In the genomic region with DNA sequence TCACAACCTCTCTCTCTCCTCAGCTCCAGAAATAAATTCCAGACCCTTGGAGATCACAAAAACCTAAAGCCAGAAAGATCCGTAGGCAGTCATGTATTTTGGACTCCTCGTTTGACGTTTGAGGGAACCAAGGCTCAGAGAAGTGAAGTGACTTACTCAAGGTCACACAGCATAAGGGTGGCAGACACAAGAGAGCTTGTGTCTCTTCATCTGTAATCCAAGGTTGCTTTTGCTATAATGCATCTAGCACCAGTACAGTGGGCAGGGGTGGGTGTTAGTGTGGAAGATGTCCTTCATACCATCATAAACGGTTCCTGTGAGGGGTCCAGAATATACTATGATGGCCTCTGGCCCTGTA, we compare ENCODE assay signal across 15 cellular contexts.
A peak's percentile ranks its signal among the peaks of the same experiment; 100 is the strongest.
DNase-seq lines count a peak whose midpoint lies in the region; ATAC-seq, FAIRE-seq and TF ChIP-seq lines count a peak whose summit lies in the region.
"Had no signal": no experiment of that assay in that cellular context is flagged by ENCODE, and none has a peak within 500 bp of the region (broad histone marks: within the 10 kb centered on the region; RNA-seq: fewer than 3 reads in every experiment).

No MANE protein-coding gene starts in this region.

- no peaks in the 10 kb centered on the region for H3K79me2 ChIP-seq in OCI-LY3 (ENCODE audit: low read length)
- H3K79me2 ChIP-seq: parathyroid adenoma had no signal

- no peaks in the 10 kb centered on the region for H3K9me3 ChIP-seq in A549
- 0 out of 2 replicates have a peak, but pooled peaks cover 2% of the 10 kb centered on the region for H3K9me3 ChIP-seq in OCI-LY3 (ENCODE audit: insufficient read depth, low read length)
- no peaks in the 10 kb centered on the region for H3K9me3 ChIP-seq in colonic mucosa
- H3K9me3 ChIP-seq in psoas muscle, result no peaks in the 10 kb centered on the region

- CTCF ChIA-PET in A549 (lab: Yijun Ruan, JAX), result interaction anchor here (0.6 to 2.1 kb wide), 6 partner anchors 19 to 720 kb away, joined by 3 to 11 read pairs (median 3); no protein-coding TSS in a partner anchor

- POLR2A ChIA-PET in A549 (lab: Yijun Ruan, JAX), result interaction anchor here (0.7 to 1.4 kb wide), 2 partner anchors 370 to 372 kb away, joined by 5 to 6 read pairs; no protein-coding TSS in a partner anchor

- no peaks in the 10 kb centered on the region for H4K20me1 ChIP-seq in OCI-LY3 (ENCODE audit: insufficient read depth, low read length)

- no peak for TF ChIP-seq EP300 in A549 (IDR thresholded peaks at IDR 0.05)

- H3K4me2 ChIP-seq in A549 (no peak overlapping the region), OCI-LY3 (ENCODE audit: low read length) (no peak overlapping the region)

- DNase-seq in A549 (ENCODE audit: low read depth in 1 of 2, low spot score in 1 of 2) (no peak), colonic mucosa (no peak), psoas muscle (no peak), RPMI8226 (no peak), NCI-H2171 (lab: John Stamatoyannopoulos, UW) (no peak), DMS79 treated with DMSO at 0.1 percent for 48 hours (lab: John Stamatoyannopoulos, UW) (no peak)
- DNase-seq: activated CD4-positive, alpha-beta T cell treated with anti-CD3 and anti-CD28 coated beads, Interleukin-2, amount 10 ng/mL, durations not matched to agents 7 days and 5 days; dorsolateral prefrontal cortex; MV-4-11; NCI-H446 treated with DMSO at 0.1 percent for 48 hours; Right ventricle myocardium superior had no signal

- no peak overlapping the region for H2AFZ ChIP-seq in OCI-LY3 (ENCODE audit: low read depth, low read length)
- H2AFZ ChIP-seq: parathyroid adenoma had no signal

- H3K9ac ChIP-seq in OCI-LY3 (ENCODE audit: low read length) (no peak overlapping the region), colonic mucosa (ENCODE audit: low read depth in 2 of 2, low read length in 2 of 2) (no peak overlapping the region)
- H3K9ac ChIP-seq: parathyroid adenoma had no signal

- no peak for TF ChIP-seq RAD21 in A549 (conservative IDR thresholded peaks at IDR 0.05 in 1 of 2, IDR thresholded peaks at IDR 0.05 in 1 of 2)

- H3K27ac ChIP-seq in A549, result peak overlapping the region; percentile 94 to 95
- peak overlapping the region; percentile 4; the same call in 1 of the 2 replicates for H3K27ac ChIP-seq in OCI-LY3 (ENCODE audit: low read length)
- peak overlapping the region; percentile 30 for H3K27ac ChIP-seq in colonic mucosa
- peak overlapping the region; percentile 46 for H3K27ac ChIP-seq in psoas muscle
- H3K27ac ChIP-seq: parathyroid adenoma had no signal

- TF ChIP-seq POLR2A in A549 (IDR thresholded peaks at IDR 0.05; ENCODE audit: low read length), result no peak

- TF ChIP-seq CTCF in A549 (IDR thresholded peaks at IDR 0.05) (no peak), OCI-LY3 (IDR thresholded peaks at IDR 0.05; ENCODE audit: low read depth, low read length) (no peak), colonic mucosa (IDR thresholded peaks at IDR 0.05) (no peak), psoas muscle (IDR thresholded peaks at IDR 0.05) (no peak)

- H3K27me3 ChIP-seq in OCI-LY3 (ENCODE audit: low read depth, low read length) (no peaks in the 10 kb centered on the region), colonic mucosa (no peaks in the 10 kb centered on the region), psoas muscle (ENCODE audit: insufficient read depth in 3 of 3, low read length in 2 of 3) (no peaks in the 10 kb centered on the region)
- H3K27me3 ChIP-seq: dorsolateral prefrontal cortex had no signal

- ATAC-seq in A549, result no peak
- ATAC-seq in psoas muscle, result no peak
- no peak for ATAC-seq in GM19397 (IDR thresholded peaks at IDR 0.05; ENCODE audit: unreplicated experiment)

- no peak for FAIRE-seq in A549 (lab: Jason Lieb, UNC)
- FAIRE-seq: G401.6 had no signal

- H3K36me3 ChIP-seq in OCI-LY3 (replicated peaks; ENCODE audit: low read depth, low read length), result no peaks in the 10 kb centered on the region
- no peaks in the 10 kb centered on the region for H3K36me3 ChIP-seq in colonic mucosa
- no peaks in the 10 kb centered on the region for H3K36me3 ChIP-seq in psoas muscle (ENCODE audit: insufficient read depth in 1 of 2, low read depth in 1 of 2)

- H3K4me3 ChIP-seq in A549 (no peak overlapping the region), OCI-LY3 (ENCODE audit: low read length) (no peak overlapping the region), colonic mucosa (no peak overlapping the region), psoas muscle (no peak overlapping the region)
- H3K4me3 ChIP-seq: dorsolateral prefrontal cortex had no signal

- WGBS in A549 (ENCODE audit: missing lambda C conversion rate), result 87% methylated on average over 4 of the region's 4 CpGs
- 80 to 88% (median 86%) methylated on average over 4 of the region's 4 CpGs for WGBS in psoas muscle, 3 donors

- H3K4me1 ChIP-seq in A549 (peaks cover 73% of the 10 kb centered on the region), OCI-LY3 (ENCODE audit: low read length) (peaks cover 93% of the 10 kb centered on the region), colonic mucosa (peaks cover 35% of the 10 kb centered on the region), psoas muscle (peaks cover 55% of the 10 kb centered on the region)

- intact Hi-C loops in colonic mucosa (cut with DNase I) (loop anchor here (10.0 kb wide), 2 partner anchors 259 to 489 kb away; no protein-coding TSS in a partner anchor), psoas muscle (cut with DNase I) (loop anchor here (5.0 to 10.0 kb wide), 3 partner anchors 89 to 371 kb away; partner anchors contain the start of gene IRF2BP2 (in 1 of the 2))

TF ChIP-seq in A549, 52 proteins besides CTCF, POLR2A, EP300 and RAD21:
- TF ChIP-seq PBX3 (IDR thresholded peaks at IDR 0.05) (no peak), TP53 (CRISPR knock-in tag; IDR thresholded peaks at IDR 0.05) (no peak), BHLHE40 (IDR thresholded peaks at IDR 0.05; ENCODE audit: low read depth, low read length) (no peak), JUN (IDR thresholded peaks at IDR 0.05) (no peak), BCL3 (IDR thresholded peaks at IDR 0.05) (no peak), HEYL (CRISPR knock-in tag; IDR thresholded peaks at IDR 0.05) (no peak), JUNB (IDR thresholded peaks at IDR 0.05) (no peak), NPAS2 (CRISPR knock-in tag; IDR thresholded peaks at IDR 0.05; ENCODE audit: borderline replicate concordance) (no peak), FOSL2 (IDR thresholded peaks at IDR 0.05) (no peak), FOSL2 (CRISPR knock-in tag; IDR thresholded peaks at IDR 0.05) (no peak), RFX5 (IDR thresholded peaks at IDR 0.05) (no peak), USF2 (IDR thresholded peaks at IDR 0.05) (no peak), ELK1 (IDR thresholded peaks at IDR 0.05; ENCODE audit: low read depth, low read length) (no peak), NFE2L2 (conservative IDR thresholded peaks at IDR 0.05; ENCODE audit: low read length) (no peak), KDM5A (IDR thresholded peaks at IDR 0.05) (no peak), MAZ (IDR thresholded peaks at IDR 0.05; ENCODE audit: borderline replicate concordance, low read depth, low read length) (no peak), HDAC2 (IDR thresholded peaks at IDR 0.05) (no peak), CBX2 (IDR thresholded peaks at IDR 0.05; ENCODE audit: borderline replicate concordance, low read depth) (no peak), CBX8 (IDR thresholded peaks at IDR 0.05) (no peak), SMC3 (IDR thresholded peaks at IDR 0.05) (no peak), KDM1A (IDR thresholded peaks at IDR 0.05; ENCODE audit: low read depth) (no peak)

Comparison
In these comparisons a context has a peak if more than half of its experiments do, and no peak if none do; other contexts are left out.
1. H3K27ac ChIP-seq: peak in every context shown above with its lines; median percentile 94 in A549; 46 in psoas muscle; 30 in colonic mucosa; 4 in OCI-LY3.